In genomic region chr11:119382101-119382500, GRCh38 we compare ENCODE assay signal across 1 cellular context.
TF ChIP-seq lines count a peak whose summit lies in the region.

No MANE protein-coding gene starts in this region.

TF ChIP-seq in WTC11, 78 proteins besides CTCF, POLR2A, EP300 and RAD21 (continued from another document):
- no peak for TF ChIP-seq IRF1 (CRISPR knock-in tag; IDR thresholded peaks at IDR 0.05)
- TF ChIP-seq ZNF121 (CRISPR knock-in tag; IDR thresholded peaks at IDR 0.05) = no peak
- no peak for TF ChIP-seq RELA (CRISPR knock-in tag; IDR thresholded peaks at IDR 0.05; ENCODE audit: borderline replicate concordance)
